22 cellular contexts compared by ENCODE assay signal in the genomic region with DNA sequence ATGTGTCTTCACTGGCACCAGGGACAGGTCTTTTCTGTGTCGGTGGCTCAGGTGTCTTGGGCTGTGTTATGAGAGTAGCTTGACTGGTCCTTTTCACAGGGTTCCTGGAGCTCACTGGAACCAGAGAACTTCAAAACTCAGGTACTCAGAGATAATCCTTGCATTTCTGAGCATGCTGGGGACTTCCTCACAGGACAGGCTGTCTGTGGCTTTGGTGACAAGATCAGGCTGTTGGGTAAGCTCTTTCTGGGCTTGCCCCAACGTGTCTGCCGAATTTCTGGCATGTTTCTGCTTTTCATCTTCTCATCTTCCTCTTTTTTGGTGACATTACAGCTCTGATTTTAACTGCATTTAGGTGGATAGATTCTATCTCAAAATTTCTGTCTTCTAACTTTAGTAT.
A peak's percentile ranks its signal among the peaks of the same experiment; 100 is the strongest.
DNase-seq lines count a peak whose midpoint lies in the region; ATAC-seq and TF ChIP-seq lines count a peak whose summit lies in the region.
"Had no signal": no experiment of that assay in that cellular context is flagged by ENCODE, and none has a peak within 500 bp of the region (broad histone marks: within the 10 kb centered on the region; RNA-seq: fewer than 3 reads in every experiment).

No MANE protein-coding gene starts in this region.

- no peaks in the 10 kb centered on the region for H3K36me3 Mint-ChIP-seq in activated T-cell treated with anti-CD3 and anti-CD28 coated beads, Interleukin-2, amount 50 U/mL, for 24 hours (ENCODE audit: low read depth)
- H3K36me3 Mint-ChIP-seq: activated CD4-positive, alpha-beta memory T cell treated with anti-CD3 and anti-CD28 coated beads for 36 hours; activated naive CD8-positive, alpha-beta T cell had no signal

- H3K4me1 ChIP-seq in gastrocnemius medialis: no peaks in the 10 kb centered on the region
- no peaks in the 10 kb centered on the region for H3K4me1 ChIP-seq in tibial nerve
- H3K4me1 ChIP-seq: body of pancreas, pancreas, suprapubic skin had no signal

- H3K4me1 Mint-ChIP-seq in activated T-cell treated with anti-CD3 and anti-CD28 coated beads, Interleukin-2, amount 50 U/mL, for 24 hours (ENCODE audit: low read depth): no peaks in the 10 kb centered on the region

- H3K27me3 ChIP-seq in gastrocnemius medialis (no peaks in the 10 kb centered on the region), tibial nerve (no peaks in the 10 kb centered on the region)
- H3K27me3 ChIP-seq: pancreas had no signal

- DNase-seq in GDM1 (lab: John Stamatoyannopoulos, UW) (peak; percentile 74), SIG-M5 treated with dmso at 0.1 percent for 504 hours (lab: John Stamatoyannopoulos, UW; ENCODE audit: unreplicated experiment) (peak; percentile 95), left lobe of liver (ENCODE audit: low spot score) (peak; percentile 42), gastrocnemius medialis (no peak), tibial nerve (ENCODE audit: low spot score in 2 of 2) (no peak), activated gamma-delta T cell treated with Interleukin-2 at 50 U/mL for 16 hours (no peak)
- no peak for DNase-seq in activated T-cell treated with anti-CD3 and anti-CD28 coated beads, Interleukin-2, amount 50 U/mL, for 24 hours
- DNase-seq: activated CD4-positive, alpha-beta memory T cell treated with anti-CD3 and anti-CD28 coated beads for 36 hours; activated T-cell treated with anti-CD3 and anti-CD28 coated beads, Interleukin-2, amount 50 U/mL, for 48 hours; EL; H9; Karpas-422; left ventricle myocardium superior; NCI-H1436 treated with DMSO at 0.1 percent for 48 hours; pancreas; PC-3; stimulated activated CD4-positive, alpha-beta T cell treated with anti-CD3 and anti-CD28 coated beads, Interleukin-4, amount 100 ng/mL, for 24 hours had no signal

- TF ChIP-seq EP300 in tibial nerve (IDR thresholded peaks at IDR 0.05): no peak

- peaks cover 91% of the 10 kb centered on the region for H3K36me3 ChIP-seq in KOPT-K1 (ENCODE audit: insufficient read depth, low read length)
- no peaks in the 10 kb centered on the region for H3K36me3 ChIP-seq in gastrocnemius medialis
- H3K36me3 ChIP-seq in tibial nerve: peaks cover 0 to 8% (median 0%) of the 10 kb centered on the region in 3 donors
- H3K36me3 ChIP-seq: pancreas, suprapubic skin had no signal

- H3K27ac ChIP-seq in KOPT-K1 (ENCODE audit: low read depth, low read length, poor library complexity, severe bottlenecking) (peak overlapping the region; percentile 15), gastrocnemius medialis (no peak overlapping the region), tibial nerve (no peak overlapping the region)
- H3K27ac ChIP-seq: body of pancreas, coronary artery, pancreas, suprapubic skin had no signal

- no peak for TF ChIP-seq POLR2A in gastrocnemius medialis (IDR thresholded peaks at IDR 0.05)
- no peak for TF ChIP-seq POLR2A in tibial nerve (IDR thresholded peaks at IDR 0.05)

- peaks cover 46% of the 10 kb centered on the region for H3K9me3 ChIP-seq in KOPT-K1 (ENCODE audit: insufficient read depth, low read length, poor library complexity, severe bottlenecking)
- H3K9me3 ChIP-seq in gastrocnemius medialis: no peaks in the 10 kb centered on the region
- peaks cover 0 to 5% (median 0%) of the 10 kb centered on the region in 4 donors for H3K9me3 ChIP-seq in tibial nerve
- H3K9me3 ChIP-seq: body of pancreas, pancreas, suprapubic skin had no signal

- WGBS in tibial nerve, 2 donors: 67 to 75% methylated on average over 3 of the region's 3 CpGs

- TF ChIP-seq CTCF in gastrocnemius medialis (IDR thresholded peaks at IDR 0.05 in 4 of 5, conservative IDR thresholded peaks at IDR 0.05 in 1 of 5): no peak
- TF ChIP-seq CTCF in tibial nerve (IDR thresholded peaks at IDR 0.05): no peak

- H3K27ac Mint-ChIP-seq in activated T-cell treated with anti-CD3 and anti-CD28 coated beads, Interleukin-2, amount 50 U/mL, for 24 hours: no peak overlapping the region
- H3K27ac Mint-ChIP-seq: activated CD4-positive, alpha-beta memory T cell treated with anti-CD3 and anti-CD28 coated beads for 36 hours; activated naive CD8-positive, alpha-beta T cell; H9 had no signal

- no peak overlapping the region for H3K4me3 Mint-ChIP-seq in activated T-cell treated with anti-CD3 and anti-CD28 coated beads, Interleukin-2, amount 50 U/mL, for 24 hours
- H3K4me3 Mint-ChIP-seq: activated CD4-positive, alpha-beta memory T cell treated with anti-CD3 and anti-CD28 coated beads for 36 hours; activated naive CD8-positive, alpha-beta T cell; H9 had no signal

- H3K27me3 Mint-ChIP-seq in activated T-cell treated with anti-CD3 and anti-CD28 coated beads, Interleukin-2, amount 50 U/mL, for 24 hours: no peaks in the 10 kb centered on the region
- H3K27me3 Mint-ChIP-seq: activated CD4-positive, alpha-beta memory T cell treated with anti-CD3 and anti-CD28 coated beads for 36 hours; activated naive CD8-positive, alpha-beta T cell had no signal

- no peaks in the 10 kb centered on the region for H3K9me3 Mint-ChIP-seq in activated T-cell treated with anti-CD3 and anti-CD28 coated beads, Interleukin-2, amount 50 U/mL, for 24 hours
- H3K9me3 Mint-ChIP-seq: activated CD4-positive, alpha-beta memory T cell treated with anti-CD3 and anti-CD28 coated beads for 36 hours had no signal

- in situ Hi-C loops in gastrocnemius medialis (cut with MboI; ENCODE audit: low sequenced_read_pairs in 4 of 4): no loop called here

- intact Hi-C loops in gastrocnemius medialis (cut with DNase I; ENCODE audit: low total_unique reads): no loop called here

- ATAC-seq in left lobe of liver: no peak
- ATAC-seq in gastrocnemius medialis: no peak
- ATAC-seq: body of pancreas, left ventricle myocardium superior, pancreas, PC-3 had no signal

- H3K4me3 ChIP-seq in gastrocnemius medialis (no peak overlapping the region), tibial nerve (no peak overlapping the region)
- H3K4me3 ChIP-seq: body of pancreas, coronary artery, pancreas, suprapubic skin had no signal

Comparison
In these comparisons a context has a peak if more than half of its experiments do, and no peak if none do; other contexts are left out.
1. DNase-seq: peak in GDM1 (single experiment), SIG-M5 treated with dmso at 0.1 percent for 504 hours (single experiment) and left lobe of liver (single experiment); none in gastrocnemius medialis (0 of 2), tibial nerve (0 of 2), activated gamma-delta T cell treated with Interleukin-2 at 50 U/mL for 16 hours (single experiment) and activated T-cell treated with anti-CD3 and anti-CD28 coated beads, Interleukin-2, amount 50 U/mL, for 24 hours (single experiment).